In genomic region chr2:241272298-241272721, GRCh38 we compare ENCODE assay signal across 8 cellular contexts. TPM values are rescaled to one million over a fixed set of nuclear protein-coding genes. Genes with fewer than 3 reads are reported as not detected.
DNase-seq lines count a peak whose midpoint lies in the region; ATAC-seq and TF ChIP-seq lines count a peak whose summit lies in the region.

No MANE protein-coding gene starts in this region.

- H3K9me3 ChIP-seq in H9 (ENCODE audit: control insufficient read depth, low read depth, low read length) (no peaks in the 10 kb centered on the region), PC-9 (ENCODE audit: insufficient read depth, low read depth) (no peaks in the 10 kb centered on the region), liver (ENCODE audit: control insufficient read depth in 4 of 4, low read length in 3 of 4) (no peaks in the 10 kb centered on the region), thymus (ENCODE audit: control insufficient read depth) (no peaks in the 10 kb centered on the region)

- CTCF ChIA-PET in PC-9 (lab: Charles Lee): no interaction called here

- no peaks in the 10 kb centered on the region for H3K9me2 ChIP-seq in PC-9 (ENCODE audit: insufficient read depth)

- no peak overlapping the region for H3K18ac ChIP-seq in H9 (ENCODE audit: insufficient read length, low read depth, low read length)

- peaks cover 28 to 43% of the 10 kb centered on the region in 2 experiments for H3K4me1 Mint-ChIP-seq in H9
- H3K4me1 Mint-ChIP-seq in central memory CD8-positive, alpha-beta T cell: peaks cover 53% of the 10 kb centered on the region

- H4K20me1 ChIP-seq in H9 (ENCODE audit: control insufficient read depth, insufficient read depth, insufficient read length) (peaks cover 2% of the 10 kb centered on the region), PC-9 (ENCODE audit: insufficient read depth) (peaks cover 82% of the 10 kb centered on the region)

- H4K91ac ChIP-seq in H9 (ENCODE audit: insufficient read length, low read depth, low read length): no peak overlapping the region

- no peak overlapping the region for H3K56ac ChIP-seq in H9 (ENCODE audit: insufficient read length, low read depth, low read length)

- BruUV-seq in PC-9 (replicated peaks; lab: Mats Ljungman, UMichigan): no TSS peak

- H3K23me2 ChIP-seq in H9 (ENCODE audit: insufficient read length, low read depth, low read length, poor library complexity, severe bottlenecking): peaks cover 6% of the 10 kb centered on the region

- DNase-seq in GM12865 (ENCODE audit: low read depth) (peak; percentile 52), H9 (peak; percentile 36), PC-9 (peak in 1 of 2 experiments; percentile 38), SKM-1 treated with dmso at 0.1 percent for 144 hours (lab: John Stamatoyannopoulos, UW; ENCODE audit: unreplicated experiment) (no peak)
- no peak for DNase-seq in central memory CD8-positive, alpha-beta T cell (ENCODE audit: low spot score in 2 of 2)

- H3K27ac ChIP-seq in H9 (ENCODE audit: insufficient read length, low read depth, low read length): no peak overlapping the region
- peak overlapping the region; percentile 42; the same call in 1 of the 2 replicates for H3K27ac ChIP-seq in PC-9
- H3K27ac ChIP-seq in liver (ENCODE audit: low read depth in 1 of 2, low read length in 2 of 2): peak overlapping the region; percentile 93 to 94
- peak overlapping the region; percentile 54 for H3K27ac ChIP-seq in thymus (ENCODE audit: low read depth)

- intact Hi-C loops in PC-9 (cut with micrococcal nuclease; ENCODE audit: unreplicated experiment): loop anchor here (2.0 to 10.0 kb wide), 3 partner anchors 42 to 362 kb away; partner anchors contain the start of genes ATG4B, HDLBP, SEPTIN2 and THAP4

- peaks cover 8% of the 10 kb centered on the region for H3K79me1 ChIP-seq in H9 (ENCODE audit: insufficient read depth, low read depth, low read length, poor library complexity, severe bottlenecking)

- H3K4me2 ChIP-seq in H9 (ENCODE audit: insufficient read depth, insufficient read length, low read length) (peak overlapping the region; percentile 65), PC-9 (peak overlapping the region; percentile 81)

- TF ChIP-seq RAD21 in liver (IDR thresholded peaks at IDR 0.05): no peak

- H2BK5ac ChIP-seq in H9 (ENCODE audit: insufficient read length, low read length): no peak overlapping the region

- H3K23ac ChIP-seq in H9 (ENCODE audit: insufficient read length, low read depth, low read length): no peak overlapping the region

- H2BK20ac ChIP-seq in H9 (ENCODE audit: low read depth, low read length, poor library complexity, severe bottlenecking): no peak overlapping the region

- H3K9ac ChIP-seq in H9 (ENCODE audit: extremely low read depth, insufficient read length, low read length) (no peak overlapping the region), liver (ENCODE audit: low read depth in 1 of 2, low read length in 2 of 2) (peak overlapping the region; percentile 14 to 90)

- no peak overlapping the region for H3T11ph ChIP-seq in H9 (ENCODE audit: low read length)

- no peak overlapping the region for H3K4ac ChIP-seq in H9 (ENCODE audit: low read depth, low read length)

- H3K4me3 ChIP-seq in GM12865 (ENCODE audit: low read depth, low read length) (peak overlapping the region; percentile 90), PC-9 (peak overlapping the region; percentile 65), liver (ENCODE audit: low read depth in 1 of 3, low read length in 3 of 3) (peak overlapping the region; percentile 90 to 95 (median 92)), thymus (ENCODE audit: low read length) (peak overlapping the region; percentile 64)

- no CpG with 5 or more reads among the region's 55 CpGs for WGBS in H9 (ENCODE audit: extremely low coverage, insufficient read length, low lambda C conversion rate)
- under 1% methylated on average over 55 of the region's 55 CpGs for WGBS in liver
- WGBS in thymus: under 1% methylated on average over 55 of the region's 55 CpGs

- H4K5ac ChIP-seq in H9 (ENCODE audit: insufficient read length, low read depth, low read length): no peak overlapping the region

- POLR2A ChIA-PET in PC-9 (lab: Charles Lee; ENCODE audit: unreplicated experiment): no interaction called here

- H3K4me1 ChIP-seq in H9 (ENCODE audit: insufficient read depth, low read length) (no peaks in the 10 kb centered on the region; the same call in 1 of the 2 replicates), PC-9 (replicated peaks; ENCODE audit: insufficient read depth) (peaks cover 31% of the 10 kb centered on the region), liver (ENCODE audit: control insufficient read depth in 4 of 4, insufficient read depth in 4 of 4, low read length in 3 of 4) (peaks cover 6 to 51% (median 39%) of the 10 kb centered on the region in 4 donors), thymus (ENCODE audit: control insufficient read depth, insufficient read depth, low read length) (peaks cover 3% of the 10 kb centered on the region)

- H3F3A ChIP-seq in PC-9 (ENCODE audit: insufficient read depth, low read depth): peaks cover 50% of the 10 kb centered on the region; the same call in 1 of the 2 replicates

- TF ChIP-seq CTCF in GM12865 (IDR thresholded peaks at IDR 0.05; ENCODE audit: insufficient read depth, low read depth, low read length, missing control alignments) (no peak), H9 (conservative IDR thresholded peaks at IDR 0.05) (no peak), PC-9 (conservative IDR thresholded peaks at IDR 0.05) (no peak), liver (IDR thresholded peaks at IDR 0.05; ENCODE audit: low read depth, low read length, missing input control) (no peak)

- no peak overlapping the region for H2BK15ac ChIP-seq in H9 (ENCODE audit: low read depth, low read length)

- H2BK12ac ChIP-seq in H9 (ENCODE audit: insufficient read length, low read depth, low read length): no peak overlapping the region

- H3K27me3 Mint-ChIP-seq in H9 (ENCODE audit: low read depth): no peaks in the 10 kb centered on the region
- no peaks in the 10 kb centered on the region for H3K27me3 Mint-ChIP-seq in central memory CD8-positive, alpha-beta T cell

- peak; percentile 40 for ATAC-seq in central memory CD8-positive, alpha-beta T cell (replicated peaks; ENCODE audit: extremely low read depth, poor library complexity, severe bottlenecking)
- no peak for ATAC-seq in GM21737 (IDR thresholded peaks at IDR 0.05; ENCODE audit: unreplicated experiment)

- H2AFZ ChIP-seq in H9 (ENCODE audit: low read length) (no peak overlapping the region), PC-9 (peak overlapping the region; percentile 68; the same call in 1 of the 2 replicates)

- no peak overlapping the region for H2BK120ac ChIP-seq in H9 (ENCODE audit: low read depth, low read length, poor library complexity, severe bottlenecking)

- H3K27me3 ChIP-seq in H9 (ENCODE audit: insufficient read depth, low read length): no peaks in the 10 kb centered on the region
- H3K27me3 ChIP-seq in PC-9 (ENCODE audit: insufficient read depth, low read depth): no peaks in the 10 kb centered on the region
- no peaks in the 10 kb centered on the region for H3K27me3 ChIP-seq in liver (ENCODE audit: control insufficient read depth in 4 of 4, insufficient read depth in 4 of 4, low read length in 3 of 4)
- H3K27me3 ChIP-seq in thymus (ENCODE audit: control insufficient read depth, insufficient read depth): peaks cover 2% of the 10 kb centered on the region

- no peak overlapping the region for H4K8ac ChIP-seq in H9 (replicated peaks; ENCODE audit: insufficient read length, low read depth, low read length)

- H2AK5ac ChIP-seq in H9 (ENCODE audit: insufficient read length, low read length): no peak overlapping the region

- H3K79me2 ChIP-seq in H9 (ENCODE audit: insufficient read depth, low read length) (peaks cover 15% of the 10 kb centered on the region; the same call in 1 of the 2 replicates), PC-9 (ENCODE audit: low read depth) (peaks cover 85% of the 10 kb centered on the region)

- no peak overlapping the region for H3K27ac Mint-ChIP-seq in H9
- H3K27ac Mint-ChIP-seq in central memory CD8-positive, alpha-beta T cell (ENCODE audit: low read depth): peak overlapping the region; percentile 70

- H3K36me3 ChIP-seq in PC-9 (ENCODE audit: low read depth) (peaks cover 13% of the 10 kb centered on the region), liver (ENCODE audit: control insufficient read depth in 4 of 4, insufficient read depth in 3 of 4, low read depth in 1 of 4, low read length in 3 of 4) (peaks cover 0 to 11% (median 5%) of the 10 kb centered on the region in 4 donors), thymus (ENCODE audit: control insufficient read depth, insufficient read depth) (peaks cover 3% of the 10 kb centered on the region)

- peaks cover 5 to 18% (median 9%) of the 10 kb centered on the region in 3 experiments; a peak in 6 of 7 replicates for H3K36me3 Mint-ChIP-seq in H9 (ENCODE audit: insufficient read depth in 1 of 3, low read depth in 3 of 3)
- H3K36me3 Mint-ChIP-seq in central memory CD8-positive, alpha-beta T cell (ENCODE audit: insufficient read depth): peaks cover 2% of the 10 kb centered on the region

- no peaks in the 10 kb centered on the region; a peak in 1 of 5 replicates for H3K9me3 Mint-ChIP-seq in H9
- H3K9me3 Mint-ChIP-seq in central memory CD8-positive, alpha-beta T cell: no peaks in the 10 kb centered on the region

- H3K14ac ChIP-seq in H9 (ENCODE audit: insufficient read depth, low read length): peak overlapping the region; percentile 11; the same call in 1 of the 2 replicates

- H3K4me3 Mint-ChIP-seq in H9: peak overlapping the region; percentile 51 to 56; a peak in 3 of 5 replicates
- H3K4me3 Mint-ChIP-seq in central memory CD8-positive, alpha-beta T cell: peak overlapping the region; percentile 85

TF ChIP-seq in liver, 16 proteins besides CTCF, POLR2A, EP300 and RAD21:
- TF ChIP-seq FOXA1 (IDR thresholded peaks at IDR 0.05) (no peak), YY1 (IDR thresholded peaks at IDR 0.05) (no peak), JUND (IDR thresholded peaks at IDR 0.05) (no peak), FOXA2 (IDR thresholded peaks at IDR 0.05) (no peak), MAX (IDR thresholded peaks at IDR 0.05) (no peak)
TF ChIP-seq in liver: peak in this region for 0.

RNA-seq across cellular contexts. Expression of gene HDLBP, which starts 43.2 kb away (rescaled TPM):
- 340 and 364 TPM in 2 replicates for total RNA-seq in H9 (2021)
- 715 and 908 TPM in 2 replicates for total RNA-seq in PC-9 (2021)
- 100 to 1,000 TPM; 259 to 580 TPM for total RNA-seq in liver
- 100 to 1,000 TPM; 219 to 257 TPM for polyA plus RNA-seq in liver
- polyA plus RNA-seq in thymus: 85.1 TPM

RNA-seq across cellular contexts. Expression of gene SEPTIN2, which starts 43.4 kb away (rescaled TPM):
- 385 and 399 TPM in 2 replicates for total RNA-seq in H9 (2021)
- 431 and 500 TPM in 2 replicates for total RNA-seq in PC-9 (2021)
- 100 to 1,000 TPM; 119 to 147 TPM for total RNA-seq in liver
- 10 to 100 TPM; 63.7 to 75.1 TPM for polyA plus RNA-seq in liver
- polyA plus RNA-seq in thymus: 189 TPM

Comparison
In these comparisons a context has a peak if more than half of its experiments do, and no peak if none do; other contexts are left out.
1. DNase-seq: peak in GM12865 (single experiment) and H9 (single experiment); none in central memory CD8-positive, alpha-beta T cell (0 of 2) and SKM-1 treated with dmso at 0.1 percent for 144 hours (single experiment).
2. Peak in every context shown above with its lines, with median percentiles within 50 percentile points of each other: H3K4me3 ChIP-seq.